In the genomic region with DNA sequence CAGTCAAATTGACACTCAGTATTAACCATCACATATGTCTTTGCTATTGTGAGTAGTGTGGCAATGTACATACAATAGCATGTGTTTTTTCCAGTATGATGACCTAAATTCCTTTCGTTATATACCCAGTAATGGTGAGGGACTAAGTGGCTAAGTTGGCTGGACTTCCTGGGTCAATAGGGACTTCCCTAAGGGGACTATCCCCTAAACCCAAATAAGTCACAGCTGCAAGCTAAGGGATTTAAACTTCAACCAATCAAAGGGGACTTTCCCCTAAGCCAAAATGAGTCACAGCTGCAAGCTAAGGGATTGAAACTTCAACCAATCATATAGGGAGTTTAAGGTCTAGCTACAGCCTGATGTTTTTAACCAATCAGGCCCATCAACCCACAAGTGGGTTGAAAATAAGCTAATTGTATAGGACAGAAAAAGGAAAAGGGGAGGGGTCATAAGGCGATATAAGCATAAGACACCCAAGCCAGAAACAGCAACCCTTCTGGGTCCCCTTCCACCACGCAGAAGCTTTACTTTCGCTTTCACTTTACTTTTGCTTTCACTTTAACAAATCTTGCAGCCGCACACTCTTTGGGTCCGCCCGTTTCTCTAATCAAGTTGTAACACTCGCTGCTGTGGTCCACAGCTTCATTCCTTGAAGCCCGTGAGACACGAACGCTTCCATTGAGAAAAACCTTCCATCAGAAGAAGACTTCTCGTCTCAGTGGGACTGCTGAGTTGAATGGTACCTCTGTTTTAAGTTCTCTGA, we compare ENCODE assay signal across 8 cellular contexts.
DNase-seq lines count a peak whose midpoint lies in the region; ATAC-seq, FAIRE-seq and TF ChIP-seq lines count a peak whose summit lies in the region.

No MANE protein-coding gene starts in this region.

- H3K9me3 ChIP-seq in SK-N-MC (ENCODE audit: low read depth, low read length) (peaks cover 4% of the 10 kb centered on the region; the same call in 1 of the 2 replicates), kidney (ENCODE audit: control insufficient read depth in 1 of 2, low read length in 2 of 2) (peaks cover 0 to 3% of the 10 kb centered on the region in 2 donors)

- H3K36me3 ChIP-seq in SK-N-MC (ENCODE audit: insufficient read depth, low read length): no peaks in the 10 kb centered on the region
- H3K36me3 ChIP-seq in kidney (ENCODE audit: control insufficient read depth in 1 of 2, insufficient read depth in 2 of 2, low read length in 2 of 2): no peaks in the 10 kb centered on the region

- peak overlapping the region; percentile 75 for H3K27ac ChIP-seq in SK-N-MC
- H3K27ac ChIP-seq in kidney (ENCODE audit: low read depth in 2 of 2, low read length in 2 of 2): peak overlapping the region in 1 of 2 donors; percentile 54

- no peaks in the 10 kb centered on the region for H3K4me1 ChIP-seq in kidney (ENCODE audit: control insufficient read depth in 1 of 2, insufficient read depth in 1 of 2, low read depth in 1 of 2, low read length in 2 of 2)

- DNase-seq in DMS 273 treated with DMSO at 0.1 percent for 48 hours (lab: John Stamatoyannopoulos, UW): peak; percentile 3
- DNase-seq in SK-N-MC (ENCODE audit: low read depth, low spot score): no peak
- peak; percentile 43 for DNase-seq in activated naive CD4-positive, alpha-beta T cell treated with anti-CD3 and anti-CD28 coated beads, Interleukin-2, amount 50 U/mL, for 16 hours
- no peak for DNase-seq in kidney
- peak; percentile 16 for DNase-seq in stimulated activated CD8-positive, alpha-beta memory T cell treated with anti-CD3 and anti-CD28 coated beads, Interleukin-15, amount 100 ng/mL, for 1 hour (ENCODE audit: low read depth)
- DNase-seq in middle frontal gyrus (ENCODE audit: extremely low spot score, low spot score): no peak

- FAIRE-seq in kidney (lab: Jason Lieb, UNC): no peak

- peak; percentile 94 for ATAC-seq in GM19468 (IDR thresholded peaks at IDR 0.05; ENCODE audit: extremely low read depth, unreplicated experiment)
- peak; percentile 86 for ATAC-seq in HG03575 (IDR thresholded peaks at IDR 0.05; ENCODE audit: extremely low read depth, insufficient number of reproducible peaks, low FRiP score, unreplicated experiment)

- no peak for TF ChIP-seq CTCF in kidney (IDR thresholded peaks at IDR 0.05; ENCODE audit: borderline replicate concordance, extremely low read depth, insufficient read depth)

- H3K9ac ChIP-seq in SK-N-MC (ENCODE audit: insufficient read length) (peak overlapping the region; percentile 73), kidney (ENCODE audit: low read length in 2 of 2) (no peak overlapping the region)

- H3K4me3 ChIP-seq in SK-N-MC: peak overlapping the region; percentile 86
- H3K4me3 ChIP-seq in kidney (ENCODE audit: low read length in 2 of 2): peak overlapping the region; percentile 60 to 62

- intact Hi-C loops in kidney (cut with DNase I): no loop called here

Comparison
In these comparisons a context has a peak if more than half of its experiments do, and no peak if none do; other contexts are left out.
1. DNase-seq: peak in DMS 273 treated with DMSO at 0.1 percent for 48 hours (single experiment), activated naive CD4-positive, alpha-beta T cell treated with anti-CD3 and anti-CD28 coated beads, Interleukin-2, amount 50 U/mL, for 16 hours (single experiment) and stimulated activated CD8-positive, alpha-beta memory T cell treated with anti-CD3 and anti-CD28 coated beads, Interleukin-15, amount 100 ng/mL, for 1 hour (single experiment); none in SK-N-MC (single experiment), kidney (single experiment) and middle frontal gyrus (single experiment).